21 cellular contexts compared by ENCODE assay signal in genomic region chr17:79743614-79744013, GRCh38. TPM values are rescaled to one million over a fixed set of nuclear protein-coding genes. Genes with fewer than 3 reads are reported as not detected.
A peak's percentile ranks its signal among the peaks of the same experiment; 100 is the strongest.
DNase-seq lines count a peak whose midpoint lies in the region; ATAC-seq and TF ChIP-seq lines count a peak whose summit lies in the region.
"Had no signal": no experiment of that assay in that cellular context is flagged by ENCODE, and none has a peak within 500 bp of the region (broad histone marks: within the 10 kb centered on the region; RNA-seq: fewer than 3 reads in every experiment).

No MANE protein-coding gene starts in this region.

- TF ChIP-seq CTCF in Caco-2 (IDR thresholded peaks at IDR 0.05; ENCODE audit: insufficient read depth in 1 of 2, low read depth in 1 of 2, low read length in 1 of 2, severe bottlenecking in 1 of 2, unreplicated experiment in 1 of 2) (no peak), neural progenitor cell (IDR thresholded peaks at IDR 0.05) (no peak), progenitor cell of endocrine pancreas (IDR thresholded peaks at IDR 0.05; ENCODE audit: unreplicated experiment) (no peak), mammary epithelial cell (conservative IDR thresholded peaks at IDR 0.05 in 1 of 2, IDR thresholded peaks at IDR 0.05 in 1 of 2; ENCODE audit: extremely low read depth in 1 of 2, insufficient read depth in 1 of 2, low read depth in 1 of 2, low read length in 2 of 2) (no peak)

- no peak for DNase-seq in Caco-2
- no peak for DNase-seq in T-helper 17 cell
- DNase-seq in neural progenitor cell (ENCODE audit: low spot score) = no peak
- DNase-seq in progenitor cell of endocrine pancreas (ENCODE audit: low spot score, unreplicated experiment) = no peak
- no peak for DNase-seq in mammary epithelial cell
- no peak for DNase-seq in CD1c-positive myeloid dendritic cell (ENCODE audit: extremely low spot score)
- no peak for DNase-seq in SIG-M5 (lab: John Stamatoyannopoulos, UW)
- DNase-seq: C1 segment of cervical spinal cord; CD4-positive, CD25-positive, alpha-beta regulatory T cell; CD8-positive, alpha-beta T cell; DMS53; DMS79 treated with DMSO at 0.1 percent for 48 hours; GF-D8; GOT3; HCEC 1CT had no signal

- POLR2A ChIA-PET in Caco-2 (lab: Charles Lee) = interaction anchor here (1.0 to 2.7 kb wide), 4 partner anchors 35 to 97 kb away, joined by 3 to 40 read pairs (median 18); partner anchors contain the start of genes CBX4 and CBX8

- H3K27me3 Mint-ChIP-seq in Caco-2 (ENCODE audit: insufficient read depth, unreplicated experiment) (no peaks in the 10 kb centered on the region), T-helper 17 cell (peaks cover 52% of the 10 kb centered on the region), neural progenitor cell (ENCODE audit: insufficient read depth, low read depth) (peaks cover 33% of the 10 kb centered on the region), progenitor cell of endocrine pancreas (peaks cover 16% of the 10 kb centered on the region)

- H3K9ac ChIP-seq in neural progenitor cell (no peak overlapping the region), mammary epithelial cell (ENCODE audit: insufficient read depth, low read length) (no peak overlapping the region)

- H3K27ac Mint-ChIP-seq in Caco-2 (ENCODE audit: unreplicated experiment) (peak overlapping the region; percentile 76), T-helper 17 cell (no peak overlapping the region), neural progenitor cell (no peak overlapping the region), progenitor cell of endocrine pancreas (peak overlapping the region; percentile 97)
- H3K27ac Mint-ChIP-seq: CD8-positive, alpha-beta T cell had no signal

- H3K4me2 ChIP-seq in neural progenitor cell = no peak overlapping the region
- H3K4me2 ChIP-seq in mammary epithelial cell (ENCODE audit: insufficient read depth, low read depth, low read length) = no peak overlapping the region

- no peak overlapping the region for H2AFZ ChIP-seq in neural progenitor cell (replicated peaks)
- no peak overlapping the region for H2AFZ ChIP-seq in mammary epithelial cell (ENCODE audit: low read depth, low read length)

- H3K4me1 ChIP-seq in Caco-2 = peaks cover 62% of the 10 kb centered on the region
- H3K4me1 ChIP-seq in neural progenitor cell = peaks cover 36% of the 10 kb centered on the region
- peaks cover 6% of the 10 kb centered on the region for H3K4me1 ChIP-seq in mammary epithelial cell (ENCODE audit: insufficient read depth, low read length)

- H3K79me2 ChIP-seq in neural progenitor cell (ENCODE audit: low read depth) (no peaks in the 10 kb centered on the region), mammary epithelial cell (ENCODE audit: insufficient read depth, low read length) (no peaks in the 10 kb centered on the region)

- H3K4me1 Mint-ChIP-seq in Caco-2 (ENCODE audit: low read depth, unreplicated experiment) (peaks cover 21% of the 10 kb centered on the region), T-helper 17 cell (peaks cover 9% of the 10 kb centered on the region), neural progenitor cell (peaks cover 55% of the 10 kb centered on the region), progenitor cell of endocrine pancreas (ENCODE audit: low read depth) (peaks cover 52% of the 10 kb centered on the region)

- intact Hi-C loops in Caco-2 (cut with micrococcal nuclease; ENCODE audit: unreplicated experiment) (loop anchor here (1.0 to 2.0 kb wide), 6 partner anchors 15 to 249 kb away; partner anchors contain the start of genes CBX2 and CBX8), mammary epithelial cell (cut with micrococcal nuclease) (no loop called here)

- H3K4me3 ChIP-seq in Caco-2 (ENCODE audit: low read depth, low read length) = no peak overlapping the region
- H3K4me3 ChIP-seq in neural progenitor cell = no peak overlapping the region
- no peak overlapping the region for H3K4me3 ChIP-seq in mammary epithelial cell (replicated peaks in 1 of 3; ENCODE audit: insufficient read depth in 1 of 3, low read depth in 2 of 3, low read length in 3 of 3)

- no peak overlapping the region for H3K27ac ChIP-seq in neural progenitor cell
- H3K27ac ChIP-seq in mammary epithelial cell (ENCODE audit: insufficient read depth, low read depth, low read length) = no peak overlapping the region

- dilution Hi-C loops in mammary epithelial cell (cut with HindIII; ENCODE audit: low sequenced_read_pairs) = no loop called here

- in situ Hi-C loops in mammary epithelial cell (cut with MboI; ENCODE audit: low sequenced_read_pairs in 2 of 2) = no loop called here

- no peaks in the 10 kb centered on the region for H3K9me3 Mint-ChIP-seq in Caco-2 (ENCODE audit: unreplicated experiment)
- H3K9me3 Mint-ChIP-seq in neural progenitor cell = no peaks in the 10 kb centered on the region
- H3K9me3 Mint-ChIP-seq in progenitor cell of endocrine pancreas (ENCODE audit: low read depth) = no peaks in the 10 kb centered on the region
- H3K9me3 Mint-ChIP-seq: CD4-positive, CD25-positive, alpha-beta regulatory T cell; CD8-positive, alpha-beta T cell had no signal

- peaks cover 24% of the 10 kb centered on the region for H3F3A ChIP-seq in neural progenitor cell (ENCODE audit: low read depth)

- peaks cover 21% of the 10 kb centered on the region for H4K20me1 ChIP-seq in neural progenitor cell (ENCODE audit: low read depth)
- H4K20me1 ChIP-seq in mammary epithelial cell (ENCODE audit: insufficient read depth, low read length) = no peaks in the 10 kb centered on the region

- H3K27me3 ChIP-seq in Caco-2 (replicated peaks; ENCODE audit: control insufficient read depth, insufficient read depth, low read length) (no peaks in the 10 kb centered on the region), neural progenitor cell (peaks cover 90% of the 10 kb centered on the region), mammary epithelial cell (ENCODE audit: insufficient read depth, low read length) (peaks cover 21% of the 10 kb centered on the region)

- BruUV-seq in Caco-2 (replicated peaks; lab: Mats Ljungman, UMichigan) (no TSS peak), mammary epithelial cell (replicated peaks; lab: Mats Ljungman, UMichigan) (no TSS peak)

- H3K36me3 Mint-ChIP-seq in Caco-2 (ENCODE audit: insufficient read depth, unreplicated experiment) (peaks cover 8% of the 10 kb centered on the region), T-helper 17 cell (ENCODE audit: low read depth) (peaks cover 11% of the 10 kb centered on the region), neural progenitor cell (no peaks in the 10 kb centered on the region), progenitor cell of endocrine pancreas (ENCODE audit: insufficient read depth) (no peaks in the 10 kb centered on the region)
- H3K36me3 Mint-ChIP-seq: CD4-positive, CD25-positive, alpha-beta regulatory T cell; CD8-positive, alpha-beta T cell had no signal

- no peaks in the 10 kb centered on the region for H3K36me3 ChIP-seq in Caco-2 (ENCODE audit: control insufficient read depth, insufficient read depth, low read length)
- no peaks in the 10 kb centered on the region for H3K36me3 ChIP-seq in neural progenitor cell
- H3K36me3 ChIP-seq in mammary epithelial cell (ENCODE audit: insufficient read depth, low read length) = no peaks in the 10 kb centered on the region

- no peak for ATAC-seq in T-helper 17 cell
- ATAC-seq: CD8-positive, alpha-beta T cell had no signal

- CTCF ChIA-PET in Caco-2 (lab: Charles Lee) = interaction anchor here (1.2 to 3.3 kb wide), 8 partner anchors 21 to 265 kb away, joined by 4 to 30 read pairs (median 6); partner anchors contain the start of gene CBX8
- CTCF ChIA-PET in mammary epithelial cell (lab: Charles Lee; ENCODE audit: low non-redundant PET) = no interaction called here

- H3K9me3 ChIP-seq in Caco-2 (no peaks in the 10 kb centered on the region), T-helper 17 cell (ENCODE audit: control insufficient read depth, low read length, poor library complexity, severe bottlenecking) (no peaks in the 10 kb centered on the region), neural progenitor cell (ENCODE audit: low read depth) (no peaks in the 10 kb centered on the region), mammary epithelial cell (replicated peaks; ENCODE audit: insufficient read depth, low read length) (no peaks in the 10 kb centered on the region)

- H3K4me3 Mint-ChIP-seq in Caco-2 (ENCODE audit: unreplicated experiment) = peak overlapping the region; percentile 75
- peak overlapping the region; percentile 47 for H3K4me3 Mint-ChIP-seq in T-helper 17 cell
- peak overlapping the region; percentile 63 for H3K4me3 Mint-ChIP-seq in neural progenitor cell
- H3K4me3 Mint-ChIP-seq in progenitor cell of endocrine pancreas (ENCODE audit: low read depth) = no peak overlapping the region
- H3K4me3 Mint-ChIP-seq: CD8-positive, alpha-beta T cell had no signal

- WGBS in mammary epithelial cell (ENCODE audit: low coverage, missing lambda C conversion rate) = 84% methylated on average over 4 of the region's 5 CpGs

RNA-seq across cellular contexts. Expression of gene ENPP7, which starts 12.9 kb away (rescaled TPM):
- 0.30 and 0.34 TPM in 2 replicates for total RNA-seq in Caco-2 (2022)
- total RNA-seq in T-helper 17 cell = not detected
- total RNA-seq in neural progenitor cell (ENCODE audit: low replicate concordance) = not detected in 2 replicates
- not detected in 2 replicates for total RNA-seq in progenitor cell of endocrine pancreas
- not detected for total RNA-seq in mammary epithelial cell
- not detected for polyA plus RNA-seq in mammary epithelial cell
- polyA minus RNA-seq in mammary epithelial cell = not detected
- total RNA-seq: A172; A673; CD4-positive, CD25-positive, alpha-beta regulatory T cell; Daoy; G401; H7 had no signal
- polyA plus RNA-seq: BJ had no signal

RNA-seq across cellular contexts. Expression of gene CBX2, which starts 34.3 kb away (rescaled TPM):
- total RNA-seq in Caco-2 (2022) = 50.0 and 52.8 TPM in 2 replicates
- total RNA-seq in T-helper 17 cell = under 1 TPM in 1 of 2 donors, not detected in 1; 0.18 TPM
- total RNA-seq in neural progenitor cell (ENCODE audit: low replicate concordance) = 53.5 and 155 TPM in 2 replicates
- total RNA-seq in progenitor cell of endocrine pancreas = 106 and 111 TPM in 2 replicates
- 1 to 10 TPM in 1 of 2 donors, under 1 TPM in 1; 0.67 to 3.8 TPM for total RNA-seq in mammary epithelial cell
- polyA plus RNA-seq in mammary epithelial cell = 3.6 TPM
- 1.4 TPM for polyA minus RNA-seq in mammary epithelial cell

RNA-seq across cellular contexts. Expression of gene CBX8, which starts 53.3 kb away (rescaled TPM):
- total RNA-seq in Caco-2 (2022) (34.3 and 36.6 TPM in 2 replicates), T-helper 17 cell (1 to 10 TPM; 2.5 to 3.6 TPM), neural progenitor cell (ENCODE audit: low replicate concordance) (2.8 and 15.2 TPM in 2 replicates), progenitor cell of endocrine pancreas (21.7 and 23.1 TPM in 2 replicates), mammary epithelial cell (1 to 10 TPM; 4.5 to 5.4 TPM)
- 0.34 TPM for polyA plus RNA-seq in mammary epithelial cell
- polyA minus RNA-seq in mammary epithelial cell = not detected

Comparison
In these comparisons a context has a peak if more than half of its experiments do, and no peak if none do; other contexts are left out.
1. H3K27ac Mint-ChIP-seq: peak in Caco-2 (single experiment) and progenitor cell of endocrine pancreas (single experiment); none in T-helper 17 cell (single experiment) and neural progenitor cell (single experiment).
2. RNA of gene CBX2, which starts 34.3 kb away (total RNA-seq): 106 to 111 TPM in progenitor cell of endocrine pancreas, 53.5 to 155 TPM in neural progenitor cell and 50.0 to 52.8 TPM in Caco-2; 0.67 to 3.8 TPM in mammary epithelial cell and 0.18 TPM in T-helper 17 cell; every median in the first group is over 10 times any median in the second.